In genomic region chr16:30318647-30319046, GRCh38 we compare ENCODE assay signal across 10 cellular contexts. TPM values are rescaled to one million over a fixed set of nuclear protein-coding genes. Genes with fewer than 3 reads are reported as not detected.
"Had no signal": no experiment of that assay in that cellular context is flagged by ENCODE, and none has a peak within 500 bp of the region (broad histone marks: within the 10 kb centered on the region; RNA-seq: fewer than 3 reads in every experiment).

No MANE protein-coding gene starts in this region.

RNA-seq across cellular contexts. Expression of gene MYL11, which starts 56.0 kb away (rescaled TPM):
- total RNA-seq: esophagus squamous epithelium, glomerular endothelial cell, heart right ventricle, kidney, left colon, left lobe of liver, left ventricle myocardium inferior, lung, mammary epithelial cell had no signal
- polyA plus RNA-seq: liver had no signal
